In the genomic region with DNA sequence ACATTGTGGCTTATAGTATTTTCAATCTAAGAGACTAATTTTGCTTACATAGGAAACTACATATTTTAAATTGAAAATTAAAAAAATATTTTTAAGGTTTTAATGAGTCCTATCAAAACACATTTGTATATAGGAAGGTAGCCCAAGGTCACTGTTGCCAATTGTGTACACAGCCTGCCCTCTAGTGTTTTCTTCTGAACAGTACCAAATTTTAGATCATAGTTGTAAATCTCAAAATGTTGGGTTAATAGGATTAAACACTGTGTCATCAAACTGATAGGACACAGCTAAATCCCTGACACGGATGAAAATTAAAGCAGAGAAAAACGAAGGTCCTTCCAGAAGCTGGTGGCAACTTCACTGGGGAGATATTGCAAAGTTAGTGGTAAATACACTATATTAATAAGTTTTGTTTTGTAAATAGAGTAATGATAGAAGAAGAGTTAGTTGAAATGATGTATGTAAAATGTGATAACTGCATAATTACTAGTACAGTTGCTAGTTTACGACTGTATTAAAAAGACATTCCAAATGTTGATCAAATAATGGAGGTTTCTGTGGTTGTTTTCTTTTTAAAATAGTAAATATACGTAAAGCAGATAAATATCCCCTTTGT, we compare ENCODE assay signal across 8 cellular contexts. TPM values are rescaled to one million over a fixed set of nuclear protein-coding genes. Genes with fewer than 3 reads are reported as not detected.
DNase-seq lines count a peak whose midpoint lies in the region; ATAC-seq and TF ChIP-seq lines count a peak whose summit lies in the region.
"Had no signal": no experiment of that assay in that cellular context is flagged by ENCODE, and none has a peak within 500 bp of the region (broad histone marks: within the 10 kb centered on the region; RNA-seq: fewer than 3 reads in every experiment).

No MANE protein-coding gene starts in this region.

- H3K4me1 ChIP-seq in Karpas-422 (ENCODE audit: low read length) (no peaks in the 10 kb centered on the region), prostate gland (replicated peaks) (no peaks in the 10 kb centered on the region)

- no peak overlapping the region for H3K9ac ChIP-seq in Karpas-422 (ENCODE audit: low read length)

- ATAC-seq in activated T-cell treated with anti-CD3 and anti-CD28 coated beads, Interleukin-2, amount 50 U/mL, for 72 hours (replicated peaks in 1 of 2) = no peak

- H3K9me3 ChIP-seq in Karpas-422 (ENCODE audit: low read length) (no peaks in the 10 kb centered on the region), prostate gland (no peaks in the 10 kb centered on the region)

- H3K4me2 ChIP-seq in Karpas-422 (ENCODE audit: low read depth, low read length, poor library complexity, severe bottlenecking) = no peak overlapping the region

- no peak for TF ChIP-seq POLR2A in prostate gland (IDR thresholded peaks at IDR 0.05)

- no peak overlapping the region for H3K27ac Mint-ChIP-seq in activated T-cell treated with anti-CD3 and anti-CD28 coated beads, Interleukin-2, amount 50 U/mL, for 72 hours
- H3K27ac Mint-ChIP-seq: activated B cell treated with CpG ODN at 0.5 μM for 24 hours had no signal

- TF ChIP-seq CTCF in fibroblast of the aortic adventitia (IDR thresholded peaks at IDR 0.05; ENCODE audit: insufficient read depth, low read length) (peak; percentile 75), prostate gland (IDR thresholded peaks at IDR 0.05) (peak; percentile 27 to 82 (median 74))

- H3K4me3 ChIP-seq in Karpas-422 (ENCODE audit: low read length) (no peak overlapping the region), fibroblast of the aortic adventitia (ENCODE audit: low read depth, low read length) (no peak overlapping the region), prostate gland (no peak overlapping the region)

- H3K4me3 Mint-ChIP-seq in activated T-cell treated with anti-CD3 and anti-CD28 coated beads, Interleukin-2, amount 50 U/mL, for 72 hours = no peak overlapping the region
- H3K4me3 Mint-ChIP-seq: activated B cell treated with CpG ODN at 0.5 μM for 24 hours had no signal

- no peaks in the 10 kb centered on the region for H3K9me3 Mint-ChIP-seq in activated T-cell treated with anti-CD3 and anti-CD28 coated beads, Interleukin-2, amount 50 U/mL, for 72 hours
- H3K9me3 Mint-ChIP-seq: activated B cell treated with CpG ODN at 0.5 μM for 24 hours had no signal

- no peaks in the 10 kb centered on the region for H4K20me1 ChIP-seq in Karpas-422 (ENCODE audit: insufficient read depth, low read depth, low read length)

- DNase-seq in GM03348 (ENCODE audit: low spot score) (peak; percentile 69), Karpas-422 (peak; percentile 70), SK-N-DZ (ENCODE audit: low spot score) (peak; percentile 53), fibroblast of the aortic adventitia (ENCODE audit: low read depth) (peak; percentile 82), prostate gland (ENCODE audit: low spot score) (no peak), activated T-cell treated with anti-CD3 and anti-CD28 coated beads for 4 hours (no peak)
- DNase-seq in activated T-cell treated with anti-CD3 and anti-CD28 coated beads, Interleukin-2, amount 50 U/mL, for 72 hours = no peak
- DNase-seq: activated B cell treated with CpG ODN at 0.5 μM for 24 hours had no signal

- 38% methylated on average over 4 of the region's 4 CpGs for WGBS in prostate gland

- H3K27ac ChIP-seq in Karpas-422 (ENCODE audit: low read length) (no peak overlapping the region), prostate gland (no peak overlapping the region)

- no peaks in the 10 kb centered on the region for H3K79me2 ChIP-seq in Karpas-422 (ENCODE audit: low read length)

- H3K27me3 Mint-ChIP-seq in activated T-cell treated with anti-CD3 and anti-CD28 coated beads, Interleukin-2, amount 50 U/mL, for 72 hours (ENCODE audit: low read depth) = no peaks in the 10 kb centered on the region

- no peaks in the 10 kb centered on the region for H3K27me3 ChIP-seq in Karpas-422 (ENCODE audit: low read length)
- no peaks in the 10 kb centered on the region for H3K27me3 ChIP-seq in prostate gland (replicated peaks; ENCODE audit: insufficient read depth)

- H3K9me2 ChIP-seq in Karpas-422 (replicated peaks; ENCODE audit: insufficient read depth, low read length) = no peaks in the 10 kb centered on the region

- H3K36me3 ChIP-seq in Karpas-422 (ENCODE audit: insufficient read depth, low read length) = no peaks in the 10 kb centered on the region
- H3K36me3 ChIP-seq in prostate gland = no peaks in the 10 kb centered on the region

- intact Hi-C loops in prostate gland (cut with DNase I) = loop anchor here (2.0 to 10.0 kb wide), 2 partner anchors 242 to 330 kb away; no protein-coding TSS in a partner anchor

- no peaks in the 10 kb centered on the region for H3K36me3 Mint-ChIP-seq in activated T-cell treated with anti-CD3 and anti-CD28 coated beads, Interleukin-2, amount 50 U/mL, for 72 hours (ENCODE audit: insufficient read depth in 2 of 2)

- no peak overlapping the region for H2AFZ ChIP-seq in Karpas-422 (ENCODE audit: low read length)

- no peaks in the 10 kb centered on the region for H3K4me1 Mint-ChIP-seq in activated T-cell treated with anti-CD3 and anti-CD28 coated beads, Interleukin-2, amount 50 U/mL, for 72 hours (ENCODE audit: low read depth)
- H3K4me1 Mint-ChIP-seq: activated B cell treated with CpG ODN at 0.5 μM for 24 hours had no signal

RNA-seq across cellular contexts. Expression of a gene that starts 19.7 kb away (rescaled TPM):
- not detected in 2 replicates for total RNA-seq in Karpas-422 (2014; rRNA removed; shearing (Covaris generic); ENCODE audit: low replicate concordance)
- polyA plus RNA-seq in SK-N-DZ (2014; cell fraction: cytosol; rRNA removed) = 0.21 TPM in 1 of 2 replicates, not detected in the other
- not detected in 2 replicates for polyA plus RNA-seq in SK-N-DZ (2014; cell fraction: nucleus; rRNA removed)
- total RNA-seq in fibroblast of the aortic adventitia (ENCODE audit: low replicate concordance) (0.27 TPM in 1 of 2 replicates, not detected in the other), prostate gland (10 to 100 TPM; 35.2 to 49.0 TPM)
- total RNA-seq in activated T-cell treated with anti-CD3 and anti-CD28 coated beads, Interleukin-2, amount 50 U/mL, for 72 hours = not detected
- total RNA-seq: activated B cell treated with CpG ODN at 0.5 μM for 24 hours had no signal

RNA-seq across cellular contexts. Expression of a gene that starts 36.3 kb away (rescaled TPM):
- not detected in 2 replicates for total RNA-seq in Karpas-422 (2014; rRNA removed; shearing (Covaris generic); ENCODE audit: low replicate concordance)
- polyA plus RNA-seq in SK-N-DZ (2014; cell fraction: cytosol; rRNA removed) = not detected in 2 replicates
- not detected in 2 replicates for polyA plus RNA-seq in SK-N-DZ (2014; cell fraction: nucleus; rRNA removed)
- total RNA-seq in fibroblast of the aortic adventitia (ENCODE audit: low replicate concordance) = not detected in 2 replicates
- total RNA-seq in prostate gland = 1 to 10 TPM in 1 of 2 donors, not detected in 1; 8.7 TPM
- total RNA-seq in activated T-cell treated with anti-CD3 and anti-CD28 coated beads, Interleukin-2, amount 50 U/mL, for 72 hours = not detected
- total RNA-seq: activated B cell treated with CpG ODN at 0.5 μM for 24 hours had no signal

RNA-seq across cellular contexts. Expression of a gene that starts 41.0 kb away (rescaled TPM):
- total RNA-seq in Karpas-422 (2014; rRNA removed; shearing (Covaris generic); ENCODE audit: low replicate concordance) = 21.8 and 42.3 TPM in 2 replicates
- polyA plus RNA-seq in SK-N-DZ (2014; cell fraction: cytosol; rRNA removed) = 102 and 120 TPM in 2 replicates
- 79.7 and 194 TPM in 2 replicates for polyA plus RNA-seq in SK-N-DZ (2014; cell fraction: nucleus; rRNA removed)
- total RNA-seq in fibroblast of the aortic adventitia (ENCODE audit: low replicate concordance) (1.1 and 25.7 TPM in 2 replicates), prostate gland (1 to 10 TPM; 8.2 to 9.6 TPM)
- total RNA-seq in activated T-cell treated with anti-CD3 and anti-CD28 coated beads, Interleukin-2, amount 50 U/mL, for 72 hours = 100 to 1,000 TPM; 163 to 236 TPM

Comparison
In these comparisons a context has a peak if more than half of its experiments do, and no peak if none do; other contexts are left out.
1. DNase-seq: peak in GM03348 (single experiment), Karpas-422 (single experiment), SK-N-DZ (single experiment) and fibroblast of the aortic adventitia (single experiment); none in prostate gland (single experiment), activated T-cell treated with anti-CD3 and anti-CD28 coated beads for 4 hours (single experiment) and activated T-cell treated with anti-CD3 and anti-CD28 coated beads, Interleukin-2, amount 50 U/mL, for 72 hours (0 of 2).
2. RNA of a gene that starts 19.7 kb away (total RNA-seq): 35.2 to 49.0 TPM in prostate gland; 0.27 TPM in fibroblast of the aortic adventitia, not detected in activated T-cell treated with anti-CD3 and anti-CD28 coated beads, Interleukin-2, amount 50 U/mL, for 72 hours and not detected in Karpas-422; every median in the first group is over 10 times any median in the second.